8 cellular contexts compared by ENCODE assay signal in genomic region chrX:72238183-72238582, GRCh38. TPM values are rescaled to one million over a fixed set of nuclear protein-coding genes. Genes with fewer than 3 reads are reported as not detected.
DNase-seq lines count a peak whose midpoint lies in the region; ATAC-seq and TF ChIP-seq lines count a peak whose summit lies in the region.

No MANE protein-coding gene starts in this region.

- TF ChIP-seq CTCF in GM06990 (IDR thresholded peaks at IDR 0.05; ENCODE audit: insufficient read depth, low read length, poor library complexity, severe bottlenecking) (no peak), colonic mucosa (IDR thresholded peaks at IDR 0.05) (no peak), neural crest cell (conservative IDR thresholded peaks at IDR 0.05) (no peak), left lung (IDR thresholded peaks at IDR 0.05) (no peak)

- no peak for DNase-seq in GM06990 (ENCODE audit: extremely low read depth, insufficient read length)
- DNase-seq in NCI-H69 (lab: John Stamatoyannopoulos, UW): peak; percentile 34
- no peak for DNase-seq in colonic mucosa
- no peak for DNase-seq in neural crest cell (ENCODE audit: low read depth, low spot score)
- DNase-seq in D341Med (ENCODE audit: low spot score): no peak
- DNase-seq in left lung: no peak

- H3K9me3 Mint-ChIP-seq in neural crest cell: peaks cover 8% of the 10 kb centered on the region

- no peaks in the 10 kb centered on the region for H3K27me3 Mint-ChIP-seq in neural crest cell (ENCODE audit: low read depth)

- H3K27ac Mint-ChIP-seq in neural crest cell (ENCODE audit: unreplicated experiment): no peak overlapping the region

- H3K4me1 Mint-ChIP-seq in neural crest cell: peaks cover 19% of the 10 kb centered on the region

- peak overlapping the region; percentile 90 for H3K4me3 Mint-ChIP-seq in neural crest cell

- H3K4me3 ChIP-seq in GM06990 (replicated peaks; ENCODE audit: low read depth, low read length) (peak overlapping the region; percentile 60), colonic mucosa (peak overlapping the region; percentile 34), left lung (peak overlapping the region in 1 of 2 donors; percentile 27)

- peaks cover 24% of the 10 kb centered on the region for H3K36me3 Mint-ChIP-seq in neural crest cell (ENCODE audit: low read depth)

- H3K36me3 ChIP-seq in GM06990 (ENCODE audit: control insufficient read depth, insufficient read depth, low read length): no peaks in the 10 kb centered on the region
- H3K36me3 ChIP-seq in colonic mucosa: no peaks in the 10 kb centered on the region
- no peaks in the 10 kb centered on the region for H3K36me3 ChIP-seq in left lung

- intact Hi-C loops in colonic mucosa (cut with DNase I) (no loop called here), left lung (cut with DNase I) (no loop called here)

- H3K9me3 ChIP-seq in colonic mucosa (no peaks in the 10 kb centered on the region), left lung (no peaks in the 10 kb centered on the region)

- ATAC-seq in HG03196 (IDR thresholded peaks at IDR 0.05; ENCODE audit: unreplicated experiment) (no peak), HG03520 (IDR thresholded peaks at IDR 0.05; ENCODE audit: unreplicated experiment) (no peak), left lung (no peak)

- H3K27me3 ChIP-seq in GM06990 (replicated peaks; ENCODE audit: control insufficient read depth, insufficient read depth, low read length) (no peaks in the 10 kb centered on the region), colonic mucosa (no peaks in the 10 kb centered on the region), left lung (no peaks in the 10 kb centered on the region)

- no peak overlapping the region for H3K9ac ChIP-seq in colonic mucosa (ENCODE audit: low read depth in 2 of 2, low read length in 2 of 2)

- H3K4me1 ChIP-seq in colonic mucosa (no peaks in the 10 kb centered on the region), left lung (peaks cover 0 to 4% of the 10 kb centered on the region in 2 donors)

- no peak overlapping the region for H3K27ac ChIP-seq in colonic mucosa
- H3K27ac ChIP-seq in left lung: no peak overlapping the region

RNA-seq across cellular contexts. Expression of gene ERCC6L, which starts 0.6 kb away (rescaled TPM):
- 1 to 10 TPM; 1.7 to 8.2 TPM for total RNA-seq in colonic mucosa
- 13.3 and 14.2 TPM in 2 replicates for total RNA-seq in neural crest cell
- 1 to 10 TPM; 1.1 to 1.5 TPM for total RNA-seq in left lung

RNA-seq across cellular contexts. Expression of gene RPS4X, which starts 38.9 kb away (rescaled TPM):
- total RNA-seq in colonic mucosa: 1,000 to 10,000 TPM in 1 of 2 donors, 100 to 1,000 TPM in 1; 915 to 1,071 TPM
- total RNA-seq in neural crest cell: 1,868 and 1,917 TPM in 2 replicates
- total RNA-seq in left lung: 1,000 to 10,000 TPM in 1 of 2 donors, 100 to 1,000 TPM in 1; 576 to 1,027 TPM

RNA-seq across cellular contexts. Expression of gene PIN4, which starts 56.6 kb away (rescaled TPM):
- total RNA-seq in colonic mucosa (10 to 100 TPM in 1 of 2 donors, 1 to 10 TPM in 1; 8.2 to 10.4 TPM), neural crest cell (14.0 and 16.7 TPM in 2 replicates), left lung (1 to 10 TPM; 7.6 to 9.0 TPM)
